Comparison of ENCODE assay signal across 19 cellular contexts in the genomic region with DNA sequence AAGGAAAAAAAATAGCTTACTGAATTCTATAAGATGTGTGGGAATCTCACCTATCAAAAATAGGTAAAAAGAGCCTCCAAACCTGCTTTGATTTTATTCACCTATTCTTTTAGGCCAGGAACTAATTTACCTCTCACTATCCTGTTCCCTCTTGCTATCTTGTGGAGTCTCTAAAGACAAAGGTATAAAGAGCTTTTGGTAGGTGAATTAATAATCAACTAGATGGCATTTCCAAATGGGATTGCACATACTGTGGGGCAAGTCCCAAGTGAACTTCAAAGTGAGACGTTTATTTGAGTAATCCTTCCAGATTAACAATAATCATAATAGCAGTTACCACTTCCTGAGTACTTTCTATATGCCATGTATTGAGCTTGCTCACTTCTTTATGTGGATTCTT. TPM values are rescaled to one million over a fixed set of nuclear protein-coding genes. Genes with fewer than 3 reads are reported as not detected.
DNase-seq lines count a peak whose midpoint lies in the region; ATAC-seq, FAIRE-seq and TF ChIP-seq lines count a peak whose summit lies in the region.
"Had no signal": no experiment of that assay in that cellular context is flagged by ENCODE, and none has a peak within 500 bp of the region (broad histone marks: within the 10 kb centered on the region; RNA-seq: fewer than 3 reads in every experiment).

No MANE protein-coding gene starts in this region.

- no peak for TF ChIP-seq POLR2A in HCT116 (IDR thresholded peaks at IDR 0.05; ENCODE audit: borderline replicate concordance, extremely low read depth, insufficient read depth, insufficient read length)

- H3K27me3 Mint-ChIP-seq in CD4-positive, alpha-beta memory T cell = no peaks in the 10 kb centered on the region
- no peaks in the 10 kb centered on the region for H3K27me3 Mint-ChIP-seq in endodermal cell (ENCODE audit: insufficient read depth)

- no peak overlapping the region for H3K27ac ChIP-seq in CD4-positive, alpha-beta memory T cell (ENCODE audit: low read depth, low read length)
- H3K27ac ChIP-seq in HCT116 (ENCODE audit: low read depth, low read length) (no peak overlapping the region), endodermal cell (ENCODE audit: low read depth, low read length) (no peak overlapping the region), neural cell (ENCODE audit: low read length) (no peak overlapping the region)
- H3K27ac ChIP-seq: parathyroid adenoma, skin epidermis, vagina had no signal

- TF ChIP-seq CTCF in HCT116 (IDR thresholded peaks at IDR 0.05 in 2 of 3, conservative IDR thresholded peaks at IDR 0.05 in 1 of 3; ENCODE audit: borderline replicate concordance in 1 of 3, insufficient read depth in 1 of 3, low read depth in 2 of 3, low read length in 2 of 3) (no peak), endodermal cell (conservative IDR thresholded peaks at IDR 0.05) (no peak), neural cell (IDR thresholded peaks at IDR 0.05; ENCODE audit: poor library complexity, severe bottlenecking) (no peak)

- peak overlapping the region; percentile 18 to 84 (median 59) for H3K27ac Mint-ChIP-seq in CD4-positive, alpha-beta memory T cell
- H3K27ac Mint-ChIP-seq in endodermal cell = no peak overlapping the region
- H3K27ac Mint-ChIP-seq: activated naive CD4-positive, alpha-beta T cell treated with anti-CD3 and anti-CD28 coated beads for 36 hours had no signal

- 89 to 100% methylated on average over 1 of the region's 1 CpG for WGBS in endodermal cell (ENCODE audit: insufficient coverage in 1 of 2, insufficient read length in 1 of 2), 2 experiments

- intact Hi-C loops in CD4-positive, alpha-beta memory T cell (cut with micrococcal nuclease) = loop anchor here (5.0 kb wide), 2 partner anchors 59 to 841 kb away; a partner anchor contains a TSS
- intact Hi-C loops in HCT116 (cut with micrococcal nuclease) = no loop called here

- H3K36me3 Mint-ChIP-seq in CD4-positive, alpha-beta memory T cell = peaks cover 21 to 44% of the 10 kb centered on the region in 2 donors
- peaks cover 21% of the 10 kb centered on the region for H3K36me3 Mint-ChIP-seq in endodermal cell (ENCODE audit: low read depth)

- DNase-seq in CD4-positive, alpha-beta memory T cell = no peak
- DNase-seq in HCT116 (ENCODE audit: low read depth, low spot score) (no peak), endodermal cell (no peak), urothelium cell line (ENCODE audit: low spot score) (no peak), DMS153 (lab: John Stamatoyannopoulos, UW) (no peak)
- no peak for DNase-seq in activated CD4-positive, CD25-positive, alpha-beta regulatory T cell treated with anti-CD3 and anti-CD28 coated beads, Interleukin-2, amount 50 U/mL, for 72 hours
- DNase-seq: activated naive CD4-positive, alpha-beta T cell treated with anti-CD3 and anti-CD28 coated beads for 36 hours; AML-193; cortex of kidney; foreskin melanocyte; left cardiac atrium; NCI-H1417; stimulated activated CD4-positive, alpha-beta T cell treated with anti-CD3 and anti-CD28 coated beads, Interleukin-4, amount 100 ng/mL, for 1 hour; T-helper 9 cell had no signal

- RAD21 ChIA-PET in HCT116 (lab: Charles Lee; ENCODE audit: low non-redundant PET in 1 of 2, low total read pairs in 2 of 2, uncharacterized antibody in 2 of 2, unreplicated experiment in 2 of 2) = no interaction called here

- H3K9me2 ChIP-seq in HCT116 (ENCODE audit: insufficient read depth) (no peaks in the 10 kb centered on the region), neural cell (ENCODE audit: insufficient read depth, low read length) (no peaks in the 10 kb centered on the region)

- TF ChIP-seq RAD21 in HCT116 (IDR thresholded peaks at IDR 0.05; ENCODE audit: low read depth) (no peak), neural cell (conservative IDR thresholded peaks at IDR 0.05) (no peak)

- H3K4me3 ChIP-seq in CD4-positive, alpha-beta memory T cell (ENCODE audit: low read length in 2 of 2) = no peak overlapping the region
- H3K4me3 ChIP-seq in HCT116 (replicated peaks in 1 of 2; ENCODE audit: low read depth in 1 of 2, low read length in 2 of 2) (no peak overlapping the region), endodermal cell (ENCODE audit: low read length) (peak overlapping the region; percentile 96), neural cell (ENCODE audit: low read length) (peak overlapping the region; percentile 95)
- H3K4me3 ChIP-seq: skin epidermis, vagina had no signal

- H2AFZ ChIP-seq in HCT116 (ENCODE audit: low read depth, low read length, poor library complexity, severe bottlenecking) (no peak overlapping the region), neural cell (ENCODE audit: low read depth, low read length) (no peak overlapping the region)
- H2AFZ ChIP-seq: parathyroid adenoma had no signal

- H3K79me2 ChIP-seq in HCT116 (ENCODE audit: insufficient read depth, low read length) = 0 out of 2 replicates have a peak, but pooled peaks cover 9% of the 10 kb centered on the region
- peaks cover 26% of the 10 kb centered on the region for H3K79me2 ChIP-seq in neural cell (replicated peaks; ENCODE audit: insufficient read depth, low read length)
- H3K79me2 ChIP-seq: parathyroid adenoma had no signal

- peaks cover 12% of the 10 kb centered on the region for H3K36me3 ChIP-seq in CD4-positive, alpha-beta memory T cell (ENCODE audit: insufficient read depth, low read length)
- H3K36me3 ChIP-seq in HCT116 (ENCODE audit: control insufficient read depth in 1 of 2, insufficient read depth in 2 of 2, low read length in 2 of 2) = peaks cover 0 to 6% of the 10 kb centered on the region in 2 experiments; a peak in 2 of 4 replicates
- peaks cover 42% of the 10 kb centered on the region for H3K36me3 ChIP-seq in endodermal cell (ENCODE audit: control insufficient read depth, insufficient read depth, low read length)
- no peaks in the 10 kb centered on the region for H3K36me3 ChIP-seq in neural cell (ENCODE audit: insufficient read depth, low read length)

- CTCF ChIA-PET in CD4-positive, alpha-beta memory T cell (lab: Charles Lee; ENCODE audit: partially characterized antibody) = interaction anchor here (0.8 to 2.0 kb wide), 5 partner anchors 36 to 201 kb away, joined by 3 to 12 read pairs (median 5); a partner anchor contains a TSS
- CTCF ChIA-PET in HCT116 (lab: Charles Lee) = interaction anchor here (0.8 to 1.7 kb wide), 2 partner anchors 17 to 99 kb away, joined by 3 read pairs; no protein-coding TSS in a partner anchor

- FAIRE-seq in urothelium cell line (lab: Jason Lieb, UNC) = no peak
- FAIRE-seq: GM12891 had no signal

- peak overlapping the region in 7 of 8 donors; percentile 14 to 96 (median 74) for H3K4me3 Mint-ChIP-seq in CD4-positive, alpha-beta memory T cell
- H3K4me3 Mint-ChIP-seq in endodermal cell = no peak overlapping the region
- H3K4me3 Mint-ChIP-seq: activated naive CD4-positive, alpha-beta T cell treated with anti-CD3 and anti-CD28 coated beads for 36 hours had no signal

- no peak for ATAC-seq in HCT116
- ATAC-seq: left cardiac atrium had no signal

- no peaks in the 10 kb centered on the region for H3K27me3 ChIP-seq in CD4-positive, alpha-beta memory T cell (ENCODE audit: insufficient read depth, low read length)
- H3K27me3 ChIP-seq in HCT116 (ENCODE audit: insufficient read depth, low read length) (no peaks in the 10 kb centered on the region), endodermal cell (ENCODE audit: control insufficient read depth, insufficient read depth, low read length, poor library complexity, severe bottlenecking) (no peaks in the 10 kb centered on the region), neural cell (ENCODE audit: insufficient read depth, low read depth, low read length) (no peaks in the 10 kb centered on the region)
- H3K27me3 ChIP-seq: vagina had no signal

- POLR2A ChIA-PET in CD4-positive, alpha-beta memory T cell (lab: Charles Lee; ENCODE audit: partially characterized antibody) = interaction anchor here (1.5 to 6.0 kb wide), 4 partner anchors 9 to 105 kb away, joined by 4 to 94 read pairs (median 8); a partner anchor contains a TSS
- POLR2A ChIA-PET in HCT116 (lab: Charles Lee) = no interaction called here

- TF ChIP-seq EP300 in neural cell (conservative IDR thresholded peaks at IDR 0.05; ENCODE audit: poor library complexity, severe bottlenecking) = no peak

- H3K9ac ChIP-seq in HCT116 (ENCODE audit: low read length) (no peak overlapping the region), endodermal cell (ENCODE audit: extremely low read depth, low read length, poor library complexity, severe bottlenecking) (no peak overlapping the region), neural cell (ENCODE audit: low read length) (no peak overlapping the region)
- H3K9ac ChIP-seq: parathyroid adenoma had no signal

- H3K4me1 ChIP-seq in CD4-positive, alpha-beta memory T cell (ENCODE audit: insufficient read depth, low read length) = peaks cover 42% of the 10 kb centered on the region
- peaks cover 3 to 26% of the 10 kb centered on the region in 2 experiments; a peak in 2 of 4 replicates for H3K4me1 ChIP-seq in HCT116 (ENCODE audit: control insufficient read depth in 1 of 2, insufficient read depth in 2 of 2, low read length in 2 of 2)
- no peaks in the 10 kb centered on the region for H3K4me1 ChIP-seq in endodermal cell (ENCODE audit: control insufficient read depth, insufficient read depth, low read length)
- H3K4me1 ChIP-seq: parathyroid adenoma had no signal

- H3K9me3 Mint-ChIP-seq in CD4-positive, alpha-beta memory T cell = no peaks in the 10 kb centered on the region
- no peaks in the 10 kb centered on the region for H3K9me3 Mint-ChIP-seq in endodermal cell
- H3K9me3 Mint-ChIP-seq: activated naive CD4-positive, alpha-beta T cell treated with anti-CD3 and anti-CD28 coated beads for 36 hours had no signal

- no peaks in the 10 kb centered on the region for H3F3A ChIP-seq in neural cell (ENCODE audit: insufficient read depth, low read length, poor library complexity, severe bottlenecking)

- no peaks in the 10 kb centered on the region for H3K9me3 ChIP-seq in CD4-positive, alpha-beta memory T cell (ENCODE audit: control insufficient read depth in 1 of 2, low read length in 2 of 2)
- H3K9me3 ChIP-seq in HCT116 (ENCODE audit: control insufficient read depth in 1 of 2, insufficient read depth in 1 of 2, low read depth in 1 of 2, low read length in 2 of 2) (no peaks in the 10 kb centered on the region), endodermal cell (ENCODE audit: control insufficient read depth, low read length) (no peaks in the 10 kb centered on the region), neural cell (ENCODE audit: low read length) (no peaks in the 10 kb centered on the region)
- H3K9me3 ChIP-seq: vagina had no signal

- H4K20me1 ChIP-seq in HCT116 (ENCODE audit: insufficient read depth) (no peaks in the 10 kb centered on the region), neural cell (ENCODE audit: insufficient read depth) (no peaks in the 10 kb centered on the region)

- peaks cover 22 to 52% (median 38%) of the 10 kb centered on the region in 4 donors for H3K4me1 Mint-ChIP-seq in CD4-positive, alpha-beta memory T cell
- peaks cover 9% of the 10 kb centered on the region for H3K4me1 Mint-ChIP-seq in endodermal cell

- peak overlapping the region; percentile 91; the same call in 1 of the 2 replicates for H3K4me2 ChIP-seq in HCT116 (ENCODE audit: low read length)
- H3K4me2 ChIP-seq in neural cell (ENCODE audit: low read length) = no peak overlapping the region

- no TSS peak for BruUV-seq in HCT116 (replicated peaks; lab: Mats Ljungman, UMichigan)

RNA-seq across cellular contexts. Expression of a gene that starts 2.8 kb away (rescaled TPM):
- total RNA-seq in CD4-positive, alpha-beta memory T cell = 10 to 100 TPM; 20.2 to 21.2 TPM
- polyA plus RNA-seq in CD4-positive, alpha-beta memory T cell = 1 to 10 TPM; 3.7 to 6.3 TPM
- total RNA-seq in HCT116 (2021; ENCODE audit: unreplicated experiment) (13.4 TPM), endodermal cell (10 to 100 TPM; 10.4 to 12.1 TPM)
- polyA plus RNA-seq in HCT116 (2012) = 3.7 and 4.8 TPM in 2 replicates
- polyA plus RNA-seq in endodermal cell (2013, experiment 1 of 2) = 18.1 TPM
- polyA plus RNA-seq in endodermal cell (2013, experiment 2 of 2) = 15.4 TPM
- 48.0 and 50.4 TPM in 2 replicates for polyA plus RNA-seq in neural cell
- 65.0 and 68.3 TPM in 2 replicates for polyA minus RNA-seq in neural cell

Comparison
In these comparisons a context has a peak if more than half of its experiments do, and no peak if none do; other contexts are left out.
1. H3K4me3 ChIP-seq: peak in endodermal cell (single experiment) and neural cell (single experiment); none in CD4-positive, alpha-beta memory T cell (0 of 2) and HCT116 (0 of 2).